8 cellular contexts compared by ENCODE assay signal in the genomic region with DNA sequence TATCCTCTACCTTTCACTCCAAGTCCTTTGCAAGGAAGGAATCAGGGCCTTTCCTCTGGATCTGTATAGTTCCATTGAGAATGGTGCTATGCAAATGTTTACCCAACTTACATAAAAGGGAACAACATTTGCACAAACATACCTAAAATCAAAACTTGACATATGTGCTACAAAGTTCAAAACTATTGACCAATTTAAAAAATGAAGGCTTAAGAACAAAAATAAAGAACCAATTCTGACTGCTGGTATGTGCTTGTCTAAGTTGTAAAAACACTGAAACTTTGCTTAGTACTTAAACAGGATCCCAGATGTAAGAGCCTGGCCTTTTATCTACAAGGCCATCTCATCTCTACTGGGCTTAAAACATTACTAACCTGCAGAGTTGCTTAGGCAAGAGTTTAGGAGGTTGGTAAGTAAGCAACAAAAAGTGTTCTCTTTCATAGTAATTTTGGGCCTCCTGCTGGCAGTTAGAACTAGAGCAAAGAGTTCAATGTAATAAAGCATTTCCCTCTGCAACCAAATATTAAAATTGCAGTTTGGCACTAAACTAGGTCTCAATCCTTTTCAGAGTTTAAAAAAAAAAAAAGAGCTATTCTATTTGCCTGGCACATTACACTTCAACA. TPM values are rescaled to one million over a fixed set of nuclear protein-coding genes. Genes with fewer than 3 reads are reported as not detected.
DNase-seq lines count a peak whose midpoint lies in the region; ATAC-seq and TF ChIP-seq lines count a peak whose summit lies in the region.

No MANE protein-coding gene starts in this region.

- H3K27ac ChIP-seq in left ventricle myocardium inferior (replicated peaks) (peak overlapping the region; percentile 96), right atrium auricular region (peak overlapping the region in 1 of 2 donors; percentile 99), mammary epithelial cell (ENCODE audit: insufficient read depth, low read depth, low read length) (no peak overlapping the region)

- H3K9me3 Mint-ChIP-seq in natural killer cell treated with Interleukin-12 subunit alpha and Interleukin-12 subunit beta and Interleukin-15 and Interleukin-18, amount 100 ng/mL, for 72 hours, result no peaks in the 10 kb centered on the region

- no peaks in the 10 kb centered on the region for H3K36me3 ChIP-seq in left ventricle myocardium inferior
- no peaks in the 10 kb centered on the region for H3K36me3 ChIP-seq in right atrium auricular region
- H3K36me3 ChIP-seq in mammary epithelial cell (ENCODE audit: insufficient read depth, low read length), result no peaks in the 10 kb centered on the region

- BruUV-seq in mammary epithelial cell (replicated peaks; lab: Mats Ljungman, UMichigan), result no TSS peak

- in situ Hi-C loops in mammary epithelial cell (cut with MboI; ENCODE audit: low sequenced_read_pairs in 2 of 2), result loop anchor here in 1 of 2 donors (25.0 kb wide), 2 partner anchors 103 to 228 kb away; a partner anchor contains a TSS

- DNase-seq in left ventricle myocardium inferior, result no peak
- no peak for DNase-seq in right atrium auricular region (ENCODE audit: low spot score)
- DNase-seq in NCI-H69 (lab: John Stamatoyannopoulos, UW), result peak; percentile 64
- DNase-seq in mammary epithelial cell, result peak; percentile 59
- DNase-seq in natural killer cell treated with Interleukin-12 subunit alpha and Interleukin-12 subunit beta and Interleukin-15 and Interleukin-18, amount 100 ng/mL, for 72 hours (ENCODE audit: low spot score), result no peak
- no peak for DNase-seq in NCI-H2107 treated with DMSO at 0.1 percent for 48 hours (lab: John Stamatoyannopoulos, UW; ENCODE audit: unreplicated experiment)
- no peak for DNase-seq in OCI-M2 (lab: John Stamatoyannopoulos, UW; ENCODE audit: unreplicated experiment)
- no peak for DNase-seq in middle frontal gyrus (ENCODE audit: extremely low spot score, low spot score)

- intact Hi-C loops in left ventricle myocardium inferior (cut with micrococcal nuclease), result no loop called here
- intact Hi-C loops in mammary epithelial cell (cut with micrococcal nuclease), result loop anchor here (2.0 to 10.0 kb wide), 2 partner anchors 85 to 195 kb away; no protein-coding TSS in a partner anchor

- H3K4me1 ChIP-seq in left ventricle myocardium inferior (peaks cover 71% of the 10 kb centered on the region), right atrium auricular region (peaks cover 0 to 43% of the 10 kb centered on the region in 2 donors), mammary epithelial cell (ENCODE audit: insufficient read depth, low read length) (peaks cover 26% of the 10 kb centered on the region)

- H4K20me1 ChIP-seq in mammary epithelial cell (ENCODE audit: insufficient read depth, low read length), result no peaks in the 10 kb centered on the region

- peak overlapping the region; percentile 91 for H3K4me2 ChIP-seq in mammary epithelial cell (ENCODE audit: insufficient read depth, low read depth, low read length)

- H3K4me3 ChIP-seq in left ventricle myocardium inferior (peak overlapping the region; percentile 90), right atrium auricular region (no peak overlapping the region), mammary epithelial cell (replicated peaks in 1 of 3; ENCODE audit: insufficient read depth in 1 of 3, low read depth in 2 of 3, low read length in 3 of 3) (no peak overlapping the region)

- peak overlapping the region; percentile 91 for H3K4me3 Mint-ChIP-seq in natural killer cell treated with Interleukin-12 subunit alpha and Interleukin-12 subunit beta and Interleukin-15 and Interleukin-18, amount 100 ng/mL, for 72 hours

- H3K4me1 Mint-ChIP-seq in natural killer cell treated with Interleukin-12 subunit alpha and Interleukin-12 subunit beta and Interleukin-15 and Interleukin-18, amount 100 ng/mL, for 72 hours (ENCODE audit: low read depth in 2 of 2), result peaks cover 11 to 16% of the 10 kb centered on the region in 2 donors

- peak overlapping the region; percentile 71 to 81 for H3K27ac Mint-ChIP-seq in natural killer cell treated with Interleukin-12 subunit alpha and Interleukin-12 subunit beta and Interleukin-15 and Interleukin-18, amount 100 ng/mL, for 72 hours

- H3K9me3 ChIP-seq in left ventricle myocardium inferior (replicated peaks), result no peaks in the 10 kb centered on the region
- H3K9me3 ChIP-seq in right atrium auricular region, result no peaks in the 10 kb centered on the region
- H3K9me3 ChIP-seq in mammary epithelial cell (replicated peaks; ENCODE audit: insufficient read depth, low read length), result no peaks in the 10 kb centered on the region

- H3K9ac ChIP-seq in mammary epithelial cell (ENCODE audit: insufficient read depth, low read length), result no peak overlapping the region

- peaks cover 35% of the 10 kb centered on the region for H3K79me2 ChIP-seq in mammary epithelial cell (ENCODE audit: insufficient read depth, low read length)

- TF ChIP-seq CTCF in left ventricle myocardium inferior (IDR thresholded peaks at IDR 0.05; ENCODE audit: borderline replicate concordance) (peak; percentile 41), right atrium auricular region (IDR thresholded peaks at IDR 0.05) (peak in 1 of 2 donors; percentile 44), mammary epithelial cell (conservative IDR thresholded peaks at IDR 0.05 in 1 of 2, IDR thresholded peaks at IDR 0.05 in 1 of 2; ENCODE audit: extremely low read depth in 1 of 2, insufficient read depth in 1 of 2, low read depth in 1 of 2, low read length in 2 of 2) (peak; percentile 24 to 53)

- ATAC-seq in natural killer cell treated with Interleukin-12 subunit alpha and Interleukin-12 subunit beta and Interleukin-15 and Interleukin-18, amount 100 ng/mL, for 72 hours, result no peak

- H3K36me3 Mint-ChIP-seq in natural killer cell treated with Interleukin-12 subunit alpha and Interleukin-12 subunit beta and Interleukin-15 and Interleukin-18, amount 100 ng/mL, for 72 hours, result no peaks in the 10 kb centered on the region

- no peaks in the 10 kb centered on the region for H3K27me3 Mint-ChIP-seq in natural killer cell treated with Interleukin-12 subunit alpha and Interleukin-12 subunit beta and Interleukin-15 and Interleukin-18, amount 100 ng/mL, for 72 hours

- no peak overlapping the region for H2AFZ ChIP-seq in mammary epithelial cell (ENCODE audit: low read depth, low read length)

- H3K27me3 ChIP-seq in left ventricle myocardium inferior (ENCODE audit: low read depth) (no peaks in the 10 kb centered on the region), right atrium auricular region (no peaks in the 10 kb centered on the region), mammary epithelial cell (ENCODE audit: insufficient read depth, low read length) (no peaks in the 10 kb centered on the region)

- dilution Hi-C loops in mammary epithelial cell (cut with HindIII; ENCODE audit: low sequenced_read_pairs), result no loop called here

- CTCF ChIA-PET in mammary epithelial cell (lab: Charles Lee; ENCODE audit: low non-redundant PET), result interaction anchor here (0.5 kb wide), 1 partner anchor 802 kb away, joined by 3 read pairs; no protein-coding TSS in a partner anchor

RNA-seq across cellular contexts. Expression of a gene that starts 2.0 kb away (rescaled TPM):
- total RNA-seq in left ventricle myocardium inferior (48.1 TPM), right atrium auricular region (10 to 100 TPM; 50.1 to 62.5 TPM), mammary epithelial cell (10 to 100 TPM; 19.2 to 32.1 TPM)
- polyA plus RNA-seq in mammary epithelial cell, result 23.3 TPM
- polyA minus RNA-seq in mammary epithelial cell, result 35.8 TPM
- total RNA-seq in natural killer cell treated with Interleukin-12 subunit alpha and Interleukin-12 subunit beta and Interleukin-15 and Interleukin-18, amount 100 ng/mL, for 72 hours, result 10 to 100 TPM; 16.4 to 28.5 TPM

Comparison
In these comparisons a context has a peak if more than half of its experiments do, and no peak if none do; other contexts are left out.
1. DNase-seq: peak in NCI-H69 (single experiment) and mammary epithelial cell (single experiment); none in left ventricle myocardium inferior (single experiment), right atrium auricular region (single experiment), natural killer cell treated with Interleukin-12 subunit alpha and Interleukin-12 subunit beta and Interleukin-15 and Interleukin-18, amount 100 ng/mL, for 72 hours (single experiment), NCI-H2107 treated with DMSO at 0.1 percent for 48 hours (single experiment), OCI-M2 (single experiment) and middle frontal gyrus (single experiment).